Comparison of ENCODE assay signal across 10 cellular contexts in genomic region chr11:94546886-94547285, GRCh38. TPM values are rescaled to one million over a fixed set of nuclear protein-coding genes. Genes with fewer than 3 reads are reported as not detected.
A peak's percentile ranks its signal among the peaks of the same experiment; 100 is the strongest.
DNase-seq lines count a peak whose midpoint lies in the region; ATAC-seq and TF ChIP-seq lines count a peak whose summit lies in the region.
"Had no signal": no experiment of that assay in that cellular context is flagged by ENCODE, and none has a peak within 500 bp of the region (broad histone marks: within the 10 kb centered on the region; RNA-seq: fewer than 3 reads in every experiment).

No MANE protein-coding gene starts in this region.

- H3K9ac ChIP-seq in endodermal cell (ENCODE audit: extremely low read depth, low read length, poor library complexity, severe bottlenecking): no peak overlapping the region

- TF ChIP-seq POLR2A in Peyer's patch (IDR thresholded peaks at IDR 0.05): peak; percentile 80 to 84

- ATAC-seq in stimulated activated effector memory CD8-positive, alpha-beta T cell treated with anti-CD3 and anti-CD28 coated beads, Interleukin-12 subunit alpha, Interleukin-12 subunit beta, amount 100 ng/mL, for 72 hours: no peak
- no peak for ATAC-seq in HG03354 (IDR thresholded peaks at IDR 0.05; ENCODE audit: poor library complexity, severe bottlenecking, unreplicated experiment)

- TF ChIP-seq CTCF in Peyer's patch (IDR thresholded peaks at IDR 0.05) (peak in 2 of 6 experiments; percentile 9 to 21), endodermal cell (conservative IDR thresholded peaks at IDR 0.05) (peak; percentile 28)

- WGBS in endodermal cell (ENCODE audit: insufficient coverage in 1 of 2, insufficient read length in 1 of 2), 2 experiments: 98 to 100% methylated on average over 1 of the region's 1 CpG

- H3K36me3 ChIP-seq in Peyer's patch (no peaks in the 10 kb centered on the region), endodermal cell (ENCODE audit: control insufficient read depth, insufficient read depth, low read length) (no peaks in the 10 kb centered on the region)

- H3K27ac ChIP-seq in Peyer's patch (peak overlapping the region in 2 of 4 donors; percentile 45 to 98), endodermal cell (ENCODE audit: low read depth, low read length) (no peak overlapping the region)

- H3K27me3 ChIP-seq in Peyer's patch (no peaks in the 10 kb centered on the region), endodermal cell (ENCODE audit: control insufficient read depth, insufficient read depth, low read length, poor library complexity, severe bottlenecking) (peaks cover 38% of the 10 kb centered on the region)

- intact Hi-C loops in activated CD4-positive, alpha-beta T cell treated with anti-CD3 and anti-CD28 coated beads, Interleukin-2, amount 10 ng/mL, durations not matched to agents 24 days and 14 days (cut with micrococcal nuclease): loop anchor here (10.0 kb wide), 3 partner anchors 218 to 428 kb away; partner anchors contain the start of genes AMOTL1, CWC15 and KDM4D

- DNase-seq in activated CD4-positive, alpha-beta T cell treated with anti-CD3 and anti-CD28 coated beads, Interleukin-2, amount 10 ng/mL, durations not matched to agents 24 days and 14 days: no peak
- no peak for DNase-seq in activated CD4-positive, alpha-beta T cell treated with anti-CD3 and anti-CD28 coated beads for 48 hours
- DNase-seq in Peyer's patch (peak in 2 of 3 donors; percentile 59 to 67), endodermal cell (no peak), D341Med (ENCODE audit: low spot score) (no peak), GM03348 (ENCODE audit: low spot score) (no peak)
- DNase-seq in stimulated activated effector memory CD8-positive, alpha-beta T cell treated with anti-CD3 and anti-CD28 coated beads, Interleukin-12 subunit alpha, Interleukin-12 subunit beta, amount 100 ng/mL, for 72 hours (ENCODE audit: low spot score in 2 of 2): no peak
- DNase-seq: activated naive CD4-positive, alpha-beta T cell treated with anti-CD3 and anti-CD28 coated beads for 36 hours had no signal

- H3K36me3 Mint-ChIP-seq in activated CD4-positive, alpha-beta T cell treated with anti-CD3 and anti-CD28 coated beads, Interleukin-2, amount 10 ng/mL, durations not matched to agents 24 days and 14 days (ENCODE audit: low read depth): peaks cover 22% of the 10 kb centered on the region
- no peaks in the 10 kb centered on the region for H3K36me3 Mint-ChIP-seq in endodermal cell (ENCODE audit: low read depth)
- H3K36me3 Mint-ChIP-seq in stimulated activated effector memory CD8-positive, alpha-beta T cell treated with anti-CD3 and anti-CD28 coated beads, Interleukin-12 subunit alpha, Interleukin-12 subunit beta, amount 100 ng/mL, for 72 hours: peaks cover 19% of the 10 kb centered on the region

- H3K9me3 Mint-ChIP-seq in activated CD4-positive, alpha-beta T cell treated with anti-CD3 and anti-CD28 coated beads, Interleukin-2, amount 10 ng/mL, durations not matched to agents 24 days and 14 days: no peaks in the 10 kb centered on the region
- H3K9me3 Mint-ChIP-seq in endodermal cell: no peaks in the 10 kb centered on the region
- no peaks in the 10 kb centered on the region for H3K9me3 Mint-ChIP-seq in stimulated activated effector memory CD8-positive, alpha-beta T cell treated with anti-CD3 and anti-CD28 coated beads, Interleukin-12 subunit alpha, Interleukin-12 subunit beta, amount 100 ng/mL, for 72 hours
- H3K9me3 Mint-ChIP-seq: activated naive CD4-positive, alpha-beta T cell treated with anti-CD3 and anti-CD28 coated beads for 36 hours had no signal

- H3K4me3 ChIP-seq in Peyer's patch (peak overlapping the region in 3 of 4 donors; percentile 69 to 85 (median 82)), endodermal cell (ENCODE audit: low read length) (no peak overlapping the region)

- no peak overlapping the region for H3K27ac Mint-ChIP-seq in activated CD4-positive, alpha-beta T cell treated with anti-CD3 and anti-CD28 coated beads, Interleukin-2, amount 10 ng/mL, durations not matched to agents 24 days and 14 days
- H3K27ac Mint-ChIP-seq in endodermal cell: no peak overlapping the region
- H3K27ac Mint-ChIP-seq in stimulated activated effector memory CD8-positive, alpha-beta T cell treated with anti-CD3 and anti-CD28 coated beads, Interleukin-12 subunit alpha, Interleukin-12 subunit beta, amount 100 ng/mL, for 72 hours: no peak overlapping the region
- H3K27ac Mint-ChIP-seq: activated naive CD4-positive, alpha-beta T cell treated with anti-CD3 and anti-CD28 coated beads for 36 hours had no signal

- peaks cover 1% of the 10 kb centered on the region for H3K27me3 Mint-ChIP-seq in activated CD4-positive, alpha-beta T cell treated with anti-CD3 and anti-CD28 coated beads, Interleukin-2, amount 10 ng/mL, durations not matched to agents 24 days and 14 days
- H3K27me3 Mint-ChIP-seq in endodermal cell (ENCODE audit: insufficient read depth): peaks cover 58% of the 10 kb centered on the region

- peaks cover 43% of the 10 kb centered on the region for H3K4me1 Mint-ChIP-seq in activated CD4-positive, alpha-beta T cell treated with anti-CD3 and anti-CD28 coated beads, Interleukin-2, amount 10 ng/mL, durations not matched to agents 24 days and 14 days
- peaks cover 12% of the 10 kb centered on the region for H3K4me1 Mint-ChIP-seq in endodermal cell
- H3K4me1 Mint-ChIP-seq in stimulated activated effector memory CD8-positive, alpha-beta T cell treated with anti-CD3 and anti-CD28 coated beads, Interleukin-12 subunit alpha, Interleukin-12 subunit beta, amount 100 ng/mL, for 72 hours: peaks cover 46% of the 10 kb centered on the region

- H3K4me1 ChIP-seq in Peyer's patch: peaks cover 0 to 59% (median 2%) of the 10 kb centered on the region in 4 donors
- H3K4me1 ChIP-seq in endodermal cell (ENCODE audit: control insufficient read depth, insufficient read depth, low read length): no peaks in the 10 kb centered on the region

- H3K9me3 ChIP-seq in Peyer's patch (no peaks in the 10 kb centered on the region), endodermal cell (ENCODE audit: control insufficient read depth, low read length) (no peaks in the 10 kb centered on the region)

- H3K4me3 Mint-ChIP-seq in activated CD4-positive, alpha-beta T cell treated with anti-CD3 and anti-CD28 coated beads, Interleukin-2, amount 10 ng/mL, durations not matched to agents 24 days and 14 days: peak overlapping the region; percentile 41
- no peak overlapping the region for H3K4me3 Mint-ChIP-seq in endodermal cell
- peak overlapping the region; percentile 97 for H3K4me3 Mint-ChIP-seq in stimulated activated effector memory CD8-positive, alpha-beta T cell treated with anti-CD3 and anti-CD28 coated beads, Interleukin-12 subunit alpha, Interleukin-12 subunit beta, amount 100 ng/mL, for 72 hours

RNA-seq across cellular contexts. Expression of gene FUT4, which starts 3.2 kb away (rescaled TPM):
- 8.3 and 8.8 TPM in 2 replicates for total RNA-seq in activated CD4-positive, alpha-beta T cell treated with anti-CD3 and anti-CD28 coated beads, Interleukin-2, amount 10 ng/mL, durations not matched to agents 24 days and 14 days
- total RNA-seq in Peyer's patch (10 to 100 TPM in 3 of 4 donors, 1 to 10 TPM in 1; 9.1 to 34.3 (median 25.4) TPM), endodermal cell (1 to 10 TPM; 2.8 to 5.4 TPM)
- polyA plus RNA-seq in endodermal cell (2013, experiment 1 of 2): 2.3 TPM
- 2.1 TPM for polyA plus RNA-seq in endodermal cell (2013, experiment 2 of 2)

RNA-seq across cellular contexts. Expression of gene PIWIL4, which starts 20.3 kb away (rescaled TPM):
- total RNA-seq in activated CD4-positive, alpha-beta T cell treated with anti-CD3 and anti-CD28 coated beads, Interleukin-2, amount 10 ng/mL, durations not matched to agents 24 days and 14 days: 0.65 and 0.73 TPM in 2 replicates
- total RNA-seq in Peyer's patch (10 to 100 TPM in 3 of 4 donors, 1 to 10 TPM in 1; 5.0 to 20.4 (median 14.5) TPM), endodermal cell (under 1 TPM; 0.24 to 0.82 TPM)
- 0.53 TPM for polyA plus RNA-seq in endodermal cell (2013, experiment 1 of 2)
- polyA plus RNA-seq in endodermal cell (2013, experiment 2 of 2): 0.83 TPM

RNA-seq across cellular contexts. Expression of gene C11orf97, which starts 34.6 kb away (rescaled TPM):
- not detected in 2 replicates for total RNA-seq in activated CD4-positive, alpha-beta T cell treated with anti-CD3 and anti-CD28 coated beads, Interleukin-2, amount 10 ng/mL, durations not matched to agents 24 days and 14 days
- total RNA-seq in Peyer's patch: not detected
- total RNA-seq in endodermal cell: not detected
- not detected for polyA plus RNA-seq in endodermal cell (2013, experiment 1 of 2)
- polyA plus RNA-seq in endodermal cell (2013, experiment 2 of 2): not detected
- total RNA-seq: activated naive CD4-positive, alpha-beta T cell treated with anti-CD3 and anti-CD28 coated beads for 36 hours; liver had no signal

RNA-seq across cellular contexts. Expression of gene ANKRD49, which starts 53.1 kb away (rescaled TPM):
- 18.4 and 22.6 TPM in 2 replicates for total RNA-seq in activated CD4-positive, alpha-beta T cell treated with anti-CD3 and anti-CD28 coated beads, Interleukin-2, amount 10 ng/mL, durations not matched to agents 24 days and 14 days
- total RNA-seq in Peyer's patch (10 to 100 TPM; 17.3 to 49.5 (median 20.7) TPM), endodermal cell (10 to 100 TPM; 11.2 to 14.4 TPM)
- 15.2 TPM for polyA plus RNA-seq in endodermal cell (2013, experiment 1 of 2)
- polyA plus RNA-seq in endodermal cell (2013, experiment 2 of 2): 14.8 TPM

RNA-seq across cellular contexts. Expression of gene MRE11, which starts 53.2 kb away (rescaled TPM):
- 45.4 and 46.5 TPM in 2 replicates for total RNA-seq in activated CD4-positive, alpha-beta T cell treated with anti-CD3 and anti-CD28 coated beads, Interleukin-2, amount 10 ng/mL, durations not matched to agents 24 days and 14 days
- total RNA-seq in Peyer's patch: 10 to 100 TPM in 3 of 4 donors, 1 to 10 TPM in 1; 9.7 to 38.0 (median 14.1) TPM
- total RNA-seq in endodermal cell: 10 to 100 TPM; 38.1 to 43.5 TPM
- polyA plus RNA-seq in endodermal cell (2013, experiment 1 of 2): 24.4 TPM
- 22.0 TPM for polyA plus RNA-seq in endodermal cell (2013, experiment 2 of 2)

Comparison
In these comparisons a context has a peak if more than half of its experiments do, and no peak if none do; other contexts are left out.
1. DNase-seq: peak in Peyer's patch (2 of 3); none in activated CD4-positive, alpha-beta T cell treated with anti-CD3 and anti-CD28 coated beads, Interleukin-2, amount 10 ng/mL, durations not matched to agents 24 days and 14 days (single experiment), activated CD4-positive, alpha-beta T cell treated with anti-CD3 and anti-CD28 coated beads for 48 hours (single experiment), endodermal cell (single experiment), stimulated activated effector memory CD8-positive, alpha-beta T cell treated with anti-CD3 and anti-CD28 coated beads, Interleukin-12 subunit alpha, Interleukin-12 subunit beta, amount 100 ng/mL, for 72 hours (0 of 2), D341Med (single experiment) and GM03348 (single experiment).